Comparison of ENCODE assay signal across 8 cellular contexts in genomic region chr9:72362118-72362531, GRCh38. TPM values are rescaled to one million over a fixed set of nuclear protein-coding genes. Genes with fewer than 3 reads are reported as not detected.
DNase-seq lines count a peak whose midpoint lies in the region; ATAC-seq and TF ChIP-seq lines count a peak whose summit lies in the region.

No MANE protein-coding gene starts in this region.

- H3K27me3 ChIP-seq in muscle layer of colon (ENCODE audit: control insufficient read depth in 1 of 2, insufficient read depth in 2 of 2, low read length in 2 of 2): no peaks in the 10 kb centered on the region

- TF ChIP-seq CTCF in AG09309 (IDR thresholded peaks at IDR 0.05; ENCODE audit: control insufficient read depth, insufficient read depth, low read depth, low read length, missing control alignments): no peak

- H3K9me3 Mint-ChIP-seq in IgD-negative memory B cell: no peaks in the 10 kb centered on the region

- peak overlapping the region in 1 of 3 donors; percentile 99 for H3K27ac Mint-ChIP-seq in IgD-negative memory B cell

- ATAC-seq in GM18870 (IDR thresholded peaks at IDR 0.05; ENCODE audit: unreplicated experiment): no peak

- DNase-seq in AG09309 (ENCODE audit: low read depth) (no peak), SKM-1 treated with dmso at 0.1 percent for 144 hours (lab: John Stamatoyannopoulos, UW; ENCODE audit: unreplicated experiment) (no peak), GOT3 (lab: John Stamatoyannopoulos, UW) (no peak), HPDE6-E6E7 (ENCODE audit: extremely low spot score) (no peak)

- H3K27ac ChIP-seq in cingulate gyrus (ENCODE audit: low read depth, low read length): peak overlapping the region; percentile 100
- peak overlapping the region; percentile 100 for H3K27ac ChIP-seq in muscle layer of colon (ENCODE audit: low read depth, low read length)

- H3K4me3 ChIP-seq in AG09309 (ENCODE audit: control insufficient read depth, low read depth, low read length) (peak overlapping the region; percentile 84), muscle layer of colon (ENCODE audit: low read depth in 1 of 2, low read length in 2 of 2) (peak overlapping the region; percentile 48 to 99)

- H3K4me1 Mint-ChIP-seq in IgD-negative memory B cell: peaks cover 24 to 53% (median 50%) of the 10 kb centered on the region in 3 donors

- no peaks in the 10 kb centered on the region for H3K36me3 Mint-ChIP-seq in IgD-negative memory B cell

- H3K4me3 Mint-ChIP-seq in IgD-negative memory B cell: peak overlapping the region; percentile 92 to 99 (median 96)

- H3K9ac ChIP-seq in muscle layer of colon (ENCODE audit: low read length): peak overlapping the region; percentile 99

- H3K36me3 ChIP-seq in muscle layer of colon (ENCODE audit: insufficient read depth, low read length): peaks cover 23% of the 10 kb centered on the region

- peaks cover 48% of the 10 kb centered on the region for H3K4me1 ChIP-seq in muscle layer of colon (ENCODE audit: insufficient read depth, low read length)

- H3K27me3 Mint-ChIP-seq in IgD-negative memory B cell: no peaks in the 10 kb centered on the region

- no peaks in the 10 kb centered on the region for H3K9me3 ChIP-seq in muscle layer of colon (ENCODE audit: low read length)

RNA-seq across cellular contexts. Expression of gene ZFAND5, which starts 2.9 kb away (rescaled TPM):
- 110 TPM for polyA plus RNA-seq in IgD-negative memory B cell
